25 cellular contexts compared by ENCODE assay signal in the genomic region with DNA sequence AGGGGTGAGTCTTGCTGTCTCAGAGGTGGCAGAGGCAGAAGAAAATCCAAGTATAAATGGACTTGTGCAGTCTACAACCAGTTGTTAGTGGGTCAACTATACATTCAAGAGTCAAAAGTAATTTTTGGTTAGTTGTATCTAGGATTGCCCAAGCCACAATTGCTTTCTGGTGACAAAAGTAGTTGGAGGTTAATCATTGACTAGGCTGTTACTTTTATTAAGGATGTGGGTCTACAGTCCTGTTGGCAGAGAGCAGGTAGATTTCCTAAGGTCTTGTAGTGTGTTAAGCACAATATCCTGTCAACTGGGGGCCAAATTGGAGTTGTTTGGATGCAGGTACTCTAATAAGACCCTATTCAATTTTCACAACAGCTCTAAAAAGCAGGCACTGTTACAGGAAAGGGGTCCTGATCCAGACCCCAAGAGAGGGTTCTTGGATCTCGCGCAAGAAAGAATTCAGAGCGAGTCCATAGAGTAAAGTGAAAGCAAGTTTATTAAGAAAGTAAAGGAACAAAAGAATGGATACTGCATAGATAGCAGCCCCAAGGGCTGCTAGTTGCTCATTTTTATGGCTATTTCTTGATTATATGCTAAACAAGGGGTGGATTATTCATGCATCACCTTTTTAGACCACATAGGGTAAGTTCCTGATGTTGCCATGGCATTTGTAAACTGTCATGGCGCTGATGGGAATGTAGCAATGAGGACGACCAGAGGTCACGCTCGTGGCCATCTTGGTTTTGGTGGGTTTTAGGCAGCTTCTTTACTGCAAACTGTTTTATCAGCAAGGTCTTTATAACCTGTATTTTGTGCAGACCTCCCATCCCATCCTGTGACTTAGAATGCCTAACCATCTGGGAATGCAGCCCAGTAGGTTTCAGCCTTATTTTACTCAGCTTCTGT.
"Had no signal": no experiment of that assay in that cellular context is flagged by ENCODE, and none has a peak within 500 bp of the region (broad histone marks: within the 10 kb centered on the region; RNA-seq: fewer than 3 reads in every experiment).

No MANE protein-coding gene starts in this region.

- H3K9ac ChIP-seq: neural progenitor cell, parathyroid adenoma had no signal

- H3K79me2 ChIP-seq: parathyroid adenoma had no signal

- H3K27ac ChIP-seq: left lung, lower lobe of right lung, neural progenitor cell, neutrophil, parathyroid adenoma, psoas muscle, right lobe of liver, stomach, testis, thyroid gland, transverse colon, upper lobe of left lung, vagina had no signal

- H3K9me3 Mint-ChIP-seq: nephron progenitor cell, neural progenitor cell had no signal

- H3K4me1 Mint-ChIP-seq: naive B cell; natural killer cell; nephron progenitor cell; neural progenitor cell; stimulated activated naive B cell treated with anti-CD40 and anti-IgM and Interleukin-4, amounts not matched to agents 10 μg/mL and 1 μg/mL and 100 μg/mL, for 72 hours had no signal

- H3K4me1 ChIP-seq: left lung, lower lobe of right lung, neural progenitor cell, parathyroid adenoma, psoas muscle, right lobe of liver, stomach, testis, thyroid gland, transverse colon, upper lobe of left lung, vagina had no signal

- DNase-seq: islet precursor cell; left lung; lower lobe of right lung; mammary epithelial cell; mesenchymal stem cell; naive B cell; natural killer cell; nephron progenitor cell; occipital lobe; psoas muscle; right lobe of liver; stimulated activated CD4-positive, alpha-beta T cell treated with anti-CD3 and anti-CD28 coated beads, Interleukin-1b, Interleukin-23, amount 100 ng/mL, for 48 hours; stimulated activated CD4-positive, alpha-beta T cell treated with anti-CD3 and anti-CD28 coated beads, Interleukin-4, amount 100 ng/mL, for 1 hour; stimulated activated naive B cell treated with anti-CD40 and anti-IgM and Interleukin-4, amounts not matched to agents 10 μg/mL and 1 μg/mL and 100 μg/mL, for 72 hours; stimulated activated naive CD8-positive, alpha-beta T cell treated with anti-CD3 and anti-CD28 coated beads, Interleukin-15, Interleukin-2, amounts not matched to agents 100 U/mL and 50 U/mL, for 24 hours; stomach; testis; thyroid gland; transverse colon; upper lobe of left lung had no signal

- H3K36me3 Mint-ChIP-seq: naive B cell; natural killer cell; neural progenitor cell; stimulated activated naive B cell treated with anti-CD40 and anti-IgM and Interleukin-4, amounts not matched to agents 10 μg/mL and 1 μg/mL and 100 μg/mL, for 72 hours had no signal

- H3K4me2 ChIP-seq: neural progenitor cell, smooth muscle cell had no signal

- H3K9me3 ChIP-seq: lower lobe of right lung, neutrophil, right lobe of liver, testis, thyroid gland, transverse colon, vagina had no signal

- H3K36me3 ChIP-seq: left lung, lower lobe of right lung, neural progenitor cell, neutrophil, right lobe of liver, stomach, thyroid gland, transverse colon, upper lobe of left lung, vagina had no signal

- H3K27me3 ChIP-seq: left lung, neural progenitor cell, neutrophil, right lobe of liver, stomach, testis, thyroid gland, transverse colon, upper lobe of left lung, vagina had no signal

- ATAC-seq: left lung; lower lobe of right lung; natural killer cell; psoas muscle; stimulated activated naive B cell treated with anti-CD40 and anti-IgM and Interleukin-4, amounts not matched to agents 10 μg/mL and 1 μg/mL and 100 μg/mL, for 72 hours; stimulated activated naive CD8-positive, alpha-beta T cell treated with anti-CD3 and anti-CD28 coated beads, Interleukin-15, Interleukin-2, amounts not matched to agents 100 U/mL and 50 U/mL, for 24 hours had no signal

- H3K4me3 Mint-ChIP-seq: naive B cell; natural killer cell; nephron progenitor cell; neural progenitor cell; stimulated activated naive B cell treated with anti-CD40 and anti-IgM and Interleukin-4, amounts not matched to agents 10 μg/mL and 1 μg/mL and 100 μg/mL, for 72 hours had no signal

- H3K27me3 Mint-ChIP-seq: naive B cell; stimulated activated naive B cell treated with anti-CD40 and anti-IgM and Interleukin-4, amounts not matched to agents 10 μg/mL and 1 μg/mL and 100 μg/mL, for 72 hours had no signal

- H2AFZ ChIP-seq: neural progenitor cell, parathyroid adenoma had no signal

- H3K4me3 ChIP-seq: left lung, lower lobe of right lung, neural progenitor cell, psoas muscle, right lobe of liver, smooth muscle cell, stomach, testis, thyroid gland, transverse colon, upper lobe of left lung, vagina had no signal

- H3K27ac Mint-ChIP-seq: naive B cell; natural killer cell; nephron progenitor cell; neural progenitor cell; stimulated activated naive B cell treated with anti-CD40 and anti-IgM and Interleukin-4, amounts not matched to agents 10 μg/mL and 1 μg/mL and 100 μg/mL, for 72 hours had no signal
